In genomic region chr1:226061793-226062557, GRCh38 we compare ENCODE assay signal across 8 cellular contexts. TPM values are rescaled to one million over a fixed set of nuclear protein-coding genes. Genes with fewer than 3 reads are reported as not detected.
DNase-seq lines count a peak whose midpoint lies in the region; ATAC-seq, FAIRE-seq and TF ChIP-seq lines count a peak whose summit lies in the region.

No MANE protein-coding gene starts in this region.

- peak; percentile 64 to 78 for DNase-seq in NCI-H524 (lab: John Stamatoyannopoulos, UW)
- no peak for DNase-seq in NCI-H524 treated with DMSO at 0.1 percent for 48 hours (lab: John Stamatoyannopoulos, UW)
- DNase-seq in HCT116 (ENCODE audit: low read depth, low spot score) = no peak
- DNase-seq in LoVo (ENCODE audit: low spot score) = peak; percentile 85
- peak; percentile 85 for DNase-seq in SK-N-DZ (ENCODE audit: low spot score)
- DNase-seq in GM12878 (ENCODE audit: low read depth, low spot score) = no peak
- DNase-seq in iPS DF 19.7 (ENCODE audit: low read depth, low spot score) = peak; percentile 47
- DNase-seq in renal cortical epithelial cell (ENCODE audit: low read depth) = peak; percentile 47

- POLR2A ChIA-PET in HCT116 (lab: Charles Lee) = interaction anchor here (0.8 to 2.2 kb wide), 18 partner anchors 9 to 407 kb away, joined by 3 to 18 read pairs (median 3); partner anchors contain the start of genes PYCR2 and SDE2
- POLR2A ChIA-PET in GM12878 (lab: Charles Lee) = interaction anchor here (0.5 to 3.9 kb wide), 17 partner anchors 9 to 594 kb away, joined by 3 to 74 read pairs (median 4); partner anchors contain the start of genes PARP1 and SDE2

- SMC1A ChIA-PET in GM12878 (lab: Charles Lee; ENCODE audit: uncharacterized antibody, unreplicated experiment) = interaction anchor here (1.0 to 3.7 kb wide), 9 partner anchors 21 to 77 kb away, joined by 3 to 17 read pairs (median 9); partner anchors contain the start of gene SDE2

- TF ChIP-seq CTCF in HCT116 (IDR thresholded peaks at IDR 0.05 in 2 of 3, conservative IDR thresholded peaks at IDR 0.05 in 1 of 3; ENCODE audit: borderline replicate concordance in 1 of 3, insufficient read depth in 1 of 3, low read depth in 2 of 3, low read length in 2 of 3) (no peak), GM12878 (IDR thresholded peaks at IDR 0.05 in 2 of 3, conservative IDR thresholded peaks at IDR 0.05 in 1 of 3; ENCODE audit: control insufficient read depth in 2 of 3, extremely low read depth in 1 of 3, insufficient read depth in 1 of 3, low read depth in 3 of 3, low read length in 3 of 3) (no peak)

- TF ChIP-seq POLR2A in HCT116 (IDR thresholded peaks at IDR 0.05; ENCODE audit: borderline replicate concordance, extremely low read depth, insufficient read depth, insufficient read length) (peak; percentile 65), GM12878 (IDR thresholded peaks at IDR 0.05; ENCODE audit: low read depth, low read length) (peak; percentile 31; the same call in 1 of the 2 replicates)

- RAD21 ChIA-PET in HCT116 (lab: Charles Lee; ENCODE audit: low non-redundant PET in 1 of 2, low total read pairs in 2 of 2, uncharacterized antibody in 2 of 2, unreplicated experiment in 2 of 2) = interaction anchor here (0.6 to 1.0 kb wide), 2 partner anchors 63 to 75 kb away, joined by 3 to 7 read pairs; no protein-coding TSS in a partner anchor
- RAD21 ChIA-PET in GM12878 (lab: Charles Lee; ENCODE audit: unreplicated experiment) = interaction anchor here (0.6 to 2.9 kb wide), 23 partner anchors 21 to 590 kb away, joined by 3 to 20 read pairs (median 5); partner anchors contain the start of genes PARP1, PYCR2 and SDE2

- no peaks in the 10 kb centered on the region for H3K9me3 ChIP-seq in HCT116 (ENCODE audit: control insufficient read depth in 1 of 2, insufficient read depth in 1 of 2, low read depth in 1 of 2, low read length in 2 of 2)
- H3K9me3 ChIP-seq in GM12878 (replicated peaks; ENCODE audit: control insufficient read depth, insufficient read depth, low read length) = no peaks in the 10 kb centered on the region

- no peaks in the 10 kb centered on the region for H3K27me3 ChIP-seq in HCT116 (ENCODE audit: insufficient read depth, low read length)
- H3K27me3 ChIP-seq in GM12878 (replicated peaks in 1 of 2; ENCODE audit: control insufficient read depth in 2 of 2, insufficient read depth in 2 of 2, low read length in 1 of 2) = no peaks in the 10 kb centered on the region

- peak overlapping the region; percentile 69 to 75 for H3K4me3 ChIP-seq in HCT116 (replicated peaks in 1 of 2; ENCODE audit: low read depth in 1 of 2, low read length in 2 of 2)
- peak overlapping the region; percentile 91 for H3K4me3 ChIP-seq in GM12878

- TF ChIP-seq RAD21 in HCT116 (IDR thresholded peaks at IDR 0.05; ENCODE audit: low read depth) (no peak), GM12878 (IDR thresholded peaks at IDR 0.05; ENCODE audit: insufficient read depth, low read depth, low read length) (no peak)

- H2AFZ ChIP-seq in HCT116 (ENCODE audit: low read depth, low read length, poor library complexity, severe bottlenecking) (peak overlapping the region; percentile 12), GM12878 (ENCODE audit: control insufficient read depth, low read depth, low read length) (peak overlapping the region; percentile 91)

- CTCF ChIA-PET in HCT116 (lab: Charles Lee) = interaction anchor here (0.6 to 1.4 kb wide), 6 partner anchors 10 to 75 kb away, joined by 3 to 7 read pairs (median 3); no protein-coding TSS in a partner anchor
- CTCF ChIA-PET in GM12878 (lab: Yijun Ruan, JAX) = interaction anchor here (0.6 to 2.2 kb wide), 13 partner anchors 11 to 132 kb away, joined by 3 to 7 read pairs (median 3); partner anchors contain the start of gene SDE2

- under 1% methylated on average over 58 of the region's 102 CpGs for WGBS in GM12878 (ENCODE audit: insufficient coverage, insufficient replicate concordance, low lambda C conversion rate, missing lambda C conversion rate)

- H3K79me2 ChIP-seq in HCT116 (ENCODE audit: insufficient read depth, low read length) = peaks cover 44% of the 10 kb centered on the region
- H3K79me2 ChIP-seq in GM12878 (ENCODE audit: control insufficient read depth, insufficient read depth, low read length) = peaks cover 46% of the 10 kb centered on the region

- no peak for FAIRE-seq in GM12878 (lab: Jason Lieb, UNC)

- peak overlapping the region; percentile 84 for H3K9ac ChIP-seq in HCT116 (ENCODE audit: low read length)
- H3K9ac ChIP-seq in GM12878 (ENCODE audit: control insufficient read depth, insufficient read depth, low read length) = peak overlapping the region; percentile 77

- H3K4me2 ChIP-seq in HCT116 (ENCODE audit: low read length) (peak overlapping the region; percentile 94), GM12878 (ENCODE audit: control insufficient read depth, insufficient read depth) (peak overlapping the region; percentile 97)

- TF ChIP-seq EP300 in GM12878 (IDR thresholded peaks at IDR 0.05; ENCODE audit: borderline replicate concordance in 1 of 2, control insufficient read depth in 1 of 2, low read depth in 2 of 2, low read length in 2 of 2) = no peak

- in situ Hi-C loops in GM12878 (cut with MboI) = no loop called here

- H4K20me1 ChIP-seq in HCT116 (ENCODE audit: insufficient read depth) (peaks cover 26% of the 10 kb centered on the region; the same call in 1 of the 2 replicates), GM12878 (ENCODE audit: control insufficient read depth, insufficient read depth) (peaks cover 17% of the 10 kb centered on the region)

- H3K36me3 ChIP-seq in HCT116 (ENCODE audit: control insufficient read depth in 1 of 2, insufficient read depth in 2 of 2, low read length in 2 of 2) (peaks cover 13 to 15% of the 10 kb centered on the region in 2 experiments), GM12878 (ENCODE audit: control insufficient read depth in 2 of 2, insufficient read depth in 2 of 2, low read length in 1 of 2) (peaks cover 3 to 14% of the 10 kb centered on the region in 2 experiments; a peak in 3 of 4 replicates)

- H3K4me1 ChIP-seq in HCT116 (ENCODE audit: control insufficient read depth in 1 of 2, insufficient read depth in 2 of 2, low read length in 2 of 2) (peaks cover 6 to 19% of the 10 kb centered on the region in 2 experiments; a peak in 3 of 4 replicates), GM12878 (ENCODE audit: control insufficient read depth, insufficient read depth, low read length) (peaks cover 8% of the 10 kb centered on the region)

- H3K27ac ChIP-seq in HCT116 (ENCODE audit: low read depth, low read length) = peak overlapping the region; percentile 83
- peak overlapping the region; percentile 78 for H3K27ac ChIP-seq in GM12878 (ENCODE audit: control insufficient read depth, insufficient read depth)

- BruUV-seq in HCT116 (replicated peaks; lab: Mats Ljungman, UMichigan) (no TSS peak), GM12878 (replicated peaks; lab: Mats Ljungman, UMichigan) (no TSS peak)

- intact Hi-C loops in HCT116 (cut with micrococcal nuclease) (loop anchor here (1.0 to 10.0 kb wide), 2 partner anchors 63 to 587 kb away; partner anchors contain the start of gene SDE2), GM12878 (cut with micrococcal nuclease; ENCODE audit: unreplicated experiment) (loop anchor here (1.0 to 5.0 kb wide), 4 partner anchors 63 to 595 kb away; partner anchors contain the start of genes PARP1 and SDE2)

- no peaks in the 10 kb centered on the region for H3K9me2 ChIP-seq in HCT116 (ENCODE audit: insufficient read depth)

- ATAC-seq in HCT116 (peak; percentile 75), GM12878 (peak; percentile 39)

TF ChIP-seq in HCT116, 20 proteins besides CTCF, POLR2A, EP300 and RAD21 (continues in another document):
- TF ChIP-seq SIN3A (IDR thresholded peaks at IDR 0.05; ENCODE audit: low read depth) = peak; percentile 26

TF ChIP-seq in GM12878, 131 proteins besides CTCF, POLR2A, EP300 and RAD21 (continues in another document):
- no peak for TF ChIP-seq TCF7 (IDR thresholded peaks at IDR 0.05; ENCODE audit: borderline replicate concordance)
- TF ChIP-seq IKZF1 (conservative IDR thresholded peaks at IDR 0.05) = peak; percentile 87

RNA-seq across cellular contexts. Expression of gene H3-3A, which starts 0.5 kb away (rescaled TPM):
- total RNA-seq in HCT116 (2021; ENCODE audit: unreplicated experiment) (386 TPM), GM12878 (2014; rRNA removed) (215 and 235 TPM in 2 replicates), GM12878 (2014; rRNA removed; fragmentation: Illumina TruSeq; extraction: Trizol) (204 and 215 TPM in 2 replicates), GM12878 (2021) (335 and 346 TPM in 2 replicates), renal cortical epithelial cell (187 and 266 TPM in 2 replicates)
- 277 and 324 TPM in 2 replicates for polyA plus RNA-seq in HCT116 (2012)
- 922 and 989 TPM in 2 replicates for polyA plus RNA-seq in SK-N-DZ (2014; cell fraction: cytosol; rRNA removed)
- 546 and 570 TPM in 2 replicates for polyA plus RNA-seq in SK-N-DZ (2014; cell fraction: nucleus; rRNA removed)
- total RNA-seq in GM12878 (2013; cell fraction: nucleolus; rRNA removed) = 42.3 and 42.8 TPM in 2 replicates
- polyA plus RNA-seq in GM12878 (2011; ENCODE audit: low read depth) = 230 TPM
- polyA plus RNA-seq in GM12878 (2011; rRNA removed) (441 and 486 TPM in 2 replicates), GM12878 (2014; fragmentation: Illumina TruSeq; extraction: Trizol) (379 and 386 TPM in 2 replicates), GM12878 (2014; fragmentation: Nextera tagmentation; extraction: Ambion mirVana) (100 to 1,000 TPM; 254 to 435 TPM), GM12878 (2014; rRNA removed) (366 and 425 TPM in 2 replicates), GM12878 (2016; fragmentation: Nextera tagmentation; extraction: Ambion mirVana) (100 to 1,000 TPM; 401 to 421 TPM)
- 386 and 490 TPM in 2 replicates for polyA plus RNA-seq in GM12878 (2011; cell fraction: cytosol; rRNA removed)
- 137 and 158 TPM in 2 replicates for polyA plus RNA-seq in GM12878 (2011; cell fraction: nucleus; rRNA removed)
- 266 TPM in 2 replicates for polyA plus RNA-seq in GM12878 (2012)
- polyA minus RNA-seq in GM12878 (2011; rRNA and poly(A)+ RNA removed) = 64.2 and 65.1 TPM in 2 replicates
- 60.9 and 73.5 TPM in 2 replicates for polyA minus RNA-seq in GM12878 (2011; cell fraction: cytosol; rRNA and poly(A)+ RNA removed)
- 20.1 and 34.5 TPM in 2 replicates for polyA minus RNA-seq in GM12878 (2011; cell fraction: nucleus; rRNA and poly(A)+ RNA removed)

Comparison
In these comparisons a context has a peak if more than half of its experiments do, and no peak if none do; other contexts are left out.
1. DNase-seq: peak in NCI-H524 (2 of 2), LoVo (single experiment), SK-N-DZ (single experiment), iPS DF 19.7 (single experiment) and renal cortical epithelial cell (single experiment); none in NCI-H524 treated with DMSO at 0.1 percent for 48 hours (single experiment), HCT116 (single experiment) and GM12878 (single experiment).